In genomic region chr1:227726924-227727599, GRCh38 we compare ENCODE assay signal across 15 cellular contexts. TPM values are rescaled to one million over a fixed set of nuclear protein-coding genes. Genes with fewer than 3 reads are reported as not detected.
A peak's percentile ranks its signal among the peaks of the same experiment; 100 is the strongest.
DNase-seq lines count a peak whose midpoint lies in the region; ATAC-seq and TF ChIP-seq lines count a peak whose summit lies in the region.
"Had no signal": no experiment of that assay in that cellular context is flagged by ENCODE, and none has a peak within 500 bp of the region (broad histone marks: within the 10 kb centered on the region; RNA-seq: fewer than 3 reads in every experiment).

No MANE protein-coding gene starts in this region.

- TF ChIP-seq POLR2A in esophagus muscularis mucosa (IDR thresholded peaks at IDR 0.05; ENCODE audit: low read depth), result no peak

- TF ChIP-seq CTCF in KMS-11 (conservative IDR thresholded peaks at IDR 0.05; ENCODE audit: low read depth, low read length) (no peak), esophagus muscularis mucosa (IDR thresholded peaks at IDR 0.05) (no peak)

- H3K27ac ChIP-seq in KMS-11, result no peak overlapping the region
- no peak overlapping the region for H3K27ac ChIP-seq in esophagus muscularis mucosa (replicated peaks in 1 of 4)
- H3K27ac ChIP-seq: SK-N-MC had no signal

- H3K36me3 ChIP-seq in KMS-11 (ENCODE audit: insufficient read depth) (no peaks in the 10 kb centered on the region), esophagus muscularis mucosa (peaks cover 0 to 14% (median 12%) of the 10 kb centered on the region in 4 donors)

- DNase-seq in activated naive CD8-positive, alpha-beta T cell treated with anti-CD3 and anti-CD28 coated beads, Interleukin-2, amount 50 U/mL, for 24 hours, result no peak
- peak; percentile 72 for DNase-seq in esophagus muscularis mucosa (ENCODE audit: extremely low spot score)
- no peak for DNase-seq in stimulated activated naive B cell treated with anti-CD40 and anti-IgM and Interleukin-4, amounts not matched to agents 10 μg/mL and 1 μg/mL and 100 μg/mL, for 72 hours
- DNase-seq in HUDEP-2 (lab: John Stamatoyannopoulos, UW; ENCODE audit: unreplicated experiment in 76 of 76), result no peak
- DNase-seq in NOMO-1 treated with dmso at 0.1 percent for 144 hours (lab: John Stamatoyannopoulos, UW; ENCODE audit: unreplicated experiment), result no peak
- DNase-seq: activated CD4-positive, alpha-beta T cell treated with anti-CD3 and anti-CD28 coated beads, Interleukin-2, amount 50 U/mL, for 4 hours; activated T-cell treated with anti-CD3 and anti-CD28 coated beads, Interleukin-2, amount 50 U/mL, for 24 hours; heart left ventricle; NCI-H2107; NCI-H524; T1000 had no signal

- H3K27me3 Mint-ChIP-seq in activated naive CD8-positive, alpha-beta T cell, result no peaks in the 10 kb centered on the region
- peaks cover 12% of the 10 kb centered on the region for H3K27me3 Mint-ChIP-seq in activated naive CD8-positive, alpha-beta T cell treated with anti-CD3 and anti-CD28 coated beads, Interleukin-2, amount 50 U/mL, for 24 hours
- H3K27me3 Mint-ChIP-seq in stimulated activated naive B cell treated with anti-CD40 and anti-IgM and Interleukin-4, amounts not matched to agents 10 μg/mL and 1 μg/mL and 100 μg/mL, for 72 hours, result peaks cover 10 to 14% of the 10 kb centered on the region in 2 donors
- H3K27me3 Mint-ChIP-seq in activated T-helper 17 cell treated with anti-CD3 and anti-CD28 coated beads, Interleukin-2, amount 50 U/mL, for 72 hours, result peaks cover 8% of the 10 kb centered on the region
- H3K27me3 Mint-ChIP-seq: activated T-cell treated with anti-CD3 and anti-CD28 coated beads, Interleukin-2, amount 50 U/mL, for 24 hours had no signal

- 84% methylated on average over 6 of the region's 6 CpGs for WGBS in esophagus muscularis mucosa

- H3K9me3 ChIP-seq in esophagus muscularis mucosa, result peaks cover 0 to 9% (median 0%) of the 10 kb centered on the region in 4 donors

- peaks cover 7% of the 10 kb centered on the region for H3K36me3 Mint-ChIP-seq in activated naive CD8-positive, alpha-beta T cell
- peaks cover 6% of the 10 kb centered on the region for H3K36me3 Mint-ChIP-seq in activated naive CD8-positive, alpha-beta T cell treated with anti-CD3 and anti-CD28 coated beads, Interleukin-2, amount 50 U/mL, for 24 hours (ENCODE audit: low read depth)
- peaks cover 5 to 15% of the 10 kb centered on the region in 2 donors for H3K36me3 Mint-ChIP-seq in stimulated activated naive B cell treated with anti-CD40 and anti-IgM and Interleukin-4, amounts not matched to agents 10 μg/mL and 1 μg/mL and 100 μg/mL, for 72 hours
- H3K36me3 Mint-ChIP-seq in activated T-helper 17 cell treated with anti-CD3 and anti-CD28 coated beads, Interleukin-2, amount 50 U/mL, for 72 hours (ENCODE audit: low read depth), result peaks cover 5% of the 10 kb centered on the region

- H2AFZ ChIP-seq in KMS-11 (ENCODE audit: low read depth), result no peak overlapping the region

- H3K79me2 ChIP-seq in KMS-11 (ENCODE audit: insufficient read depth, low read depth), result no peaks in the 10 kb centered on the region

- no peak for TF ChIP-seq EP300 in esophagus muscularis mucosa (IDR thresholded peaks at IDR 0.05)

- H3K4me2 ChIP-seq in KMS-11, result peak overlapping the region; percentile 77; the same call in 1 of the 2 replicates

- H3K4me1 ChIP-seq in KMS-11 (ENCODE audit: low read depth, poor library complexity, severe bottlenecking) (peaks cover 30% of the 10 kb centered on the region), esophagus muscularis mucosa (peaks cover 29 to 46% (median 39%) of the 10 kb centered on the region in 4 donors)

- H3K4me3 ChIP-seq in KMS-11 (IDR thresholded peaks at IDR 0.05; ENCODE audit: insufficient read depth, low read depth, low read length) (no peak overlapping the region), esophagus muscularis mucosa (no peak overlapping the region)

- no peaks in the 10 kb centered on the region for H3K27me3 ChIP-seq in KMS-11 (ENCODE audit: insufficient read depth, low read depth)
- H3K27me3 ChIP-seq in esophagus muscularis mucosa, result no peaks in the 10 kb centered on the region
- H3K27me3 ChIP-seq: heart left ventricle had no signal

- peak overlapping the region; percentile 17 for H3K4me3 Mint-ChIP-seq in activated naive CD8-positive, alpha-beta T cell
- no peak overlapping the region for H3K4me3 Mint-ChIP-seq in activated naive CD8-positive, alpha-beta T cell treated with anti-CD3 and anti-CD28 coated beads, Interleukin-2, amount 50 U/mL, for 24 hours
- peak overlapping the region; percentile 82 for H3K4me3 Mint-ChIP-seq in stimulated activated naive B cell treated with anti-CD40 and anti-IgM and Interleukin-4, amounts not matched to agents 10 μg/mL and 1 μg/mL and 100 μg/mL, for 72 hours
- no peak overlapping the region for H3K4me3 Mint-ChIP-seq in activated T-helper 17 cell treated with anti-CD3 and anti-CD28 coated beads, Interleukin-2, amount 50 U/mL, for 72 hours

- no peak overlapping the region for H3K27ac Mint-ChIP-seq in activated naive CD8-positive, alpha-beta T cell
- no peak overlapping the region for H3K27ac Mint-ChIP-seq in activated naive CD8-positive, alpha-beta T cell treated with anti-CD3 and anti-CD28 coated beads, Interleukin-2, amount 50 U/mL, for 24 hours
- peak overlapping the region; percentile 21 for H3K27ac Mint-ChIP-seq in stimulated activated naive B cell treated with anti-CD40 and anti-IgM and Interleukin-4, amounts not matched to agents 10 μg/mL and 1 μg/mL and 100 μg/mL, for 72 hours
- no peak overlapping the region for H3K27ac Mint-ChIP-seq in activated T-helper 17 cell treated with anti-CD3 and anti-CD28 coated beads, Interleukin-2, amount 50 U/mL, for 72 hours

- H4K20me1 ChIP-seq in KMS-11 (ENCODE audit: insufficient read depth), result no peaks in the 10 kb centered on the region

- H3K4me1 Mint-ChIP-seq in activated naive CD8-positive, alpha-beta T cell (ENCODE audit: low read depth), result peaks cover 16% of the 10 kb centered on the region
- H3K4me1 Mint-ChIP-seq in activated naive CD8-positive, alpha-beta T cell treated with anti-CD3 and anti-CD28 coated beads, Interleukin-2, amount 50 U/mL, for 24 hours, result peaks cover 27% of the 10 kb centered on the region
- peaks cover 30 to 39% of the 10 kb centered on the region in 2 donors for H3K4me1 Mint-ChIP-seq in stimulated activated naive B cell treated with anti-CD40 and anti-IgM and Interleukin-4, amounts not matched to agents 10 μg/mL and 1 μg/mL and 100 μg/mL, for 72 hours
- H3K4me1 Mint-ChIP-seq in activated T-helper 17 cell treated with anti-CD3 and anti-CD28 coated beads, Interleukin-2, amount 50 U/mL, for 72 hours, result peaks cover 5% of the 10 kb centered on the region

- no peak overlapping the region for H3K9ac ChIP-seq in KMS-11

- intact Hi-C loops in esophagus muscularis mucosa (cut with DNase I), result loop anchor here (5.0 kb wide), 1 partner anchor 185 kb away; no protein-coding TSS in a partner anchor

- peaks cover 12% of the 10 kb centered on the region for H3K9me3 Mint-ChIP-seq in activated naive CD8-positive, alpha-beta T cell (ENCODE audit: low read depth)
- H3K9me3 Mint-ChIP-seq in activated naive CD8-positive, alpha-beta T cell treated with anti-CD3 and anti-CD28 coated beads, Interleukin-2, amount 50 U/mL, for 24 hours, result peaks cover 21% of the 10 kb centered on the region
- H3K9me3 Mint-ChIP-seq in stimulated activated naive B cell treated with anti-CD40 and anti-IgM and Interleukin-4, amounts not matched to agents 10 μg/mL and 1 μg/mL and 100 μg/mL, for 72 hours, result peaks cover 14 to 20% of the 10 kb centered on the region in 2 donors
- H3K9me3 Mint-ChIP-seq in activated T-helper 17 cell treated with anti-CD3 and anti-CD28 coated beads, Interleukin-2, amount 50 U/mL, for 72 hours, result peaks cover 13% of the 10 kb centered on the region

- no peak for ATAC-seq in activated naive CD8-positive, alpha-beta T cell treated with anti-CD3 and anti-CD28 coated beads, Interleukin-2, amount 50 U/mL, for 24 hours
- peak; percentile 61 for ATAC-seq in stimulated activated naive B cell treated with anti-CD40 and anti-IgM and Interleukin-4, amounts not matched to agents 10 μg/mL and 1 μg/mL and 100 μg/mL, for 72 hours (replicated peaks)
- ATAC-seq in activated T-helper 17 cell treated with anti-CD3 and anti-CD28 coated beads, Interleukin-2, amount 50 U/mL, for 72 hours (replicated peaks), result no peak

RNA-seq across cellular contexts. Expression of gene JMJD4, which starts 8.0 kb away (rescaled TPM):
- total RNA-seq in esophagus muscularis mucosa, result 10 to 100 TPM; 10.8 to 18.4 (median 14.2) TPM
- 10 to 100 TPM; 10.6 to 19.9 TPM for total RNA-seq in activated T-helper 17 cell treated with anti-CD3 and anti-CD28 coated beads, Interleukin-2, amount 50 U/mL, for 72 hours

RNA-seq across cellular contexts. Expression of gene SNAP47, which starts 8.2 kb away (rescaled TPM):
- 10 to 100 TPM; 26.6 to 41.0 (median 38.8) TPM for total RNA-seq in esophagus muscularis mucosa
- 10 to 100 TPM; 42.9 to 53.6 TPM for total RNA-seq in activated T-helper 17 cell treated with anti-CD3 and anti-CD28 coated beads, Interleukin-2, amount 50 U/mL, for 72 hours

Comparison
In these comparisons a context has a peak if more than half of its experiments do, and no peak if none do; other contexts are left out.
1. H3K4me3 Mint-ChIP-seq: peak in activated naive CD8-positive, alpha-beta T cell (single experiment) and stimulated activated naive B cell treated with anti-CD40 and anti-IgM and Interleukin-4, amounts not matched to agents 10 μg/mL and 1 μg/mL and 100 μg/mL, for 72 hours (2 of 2); none in activated naive CD8-positive, alpha-beta T cell treated with anti-CD3 and anti-CD28 coated beads, Interleukin-2, amount 50 U/mL, for 24 hours (single experiment) and activated T-helper 17 cell treated with anti-CD3 and anti-CD28 coated beads, Interleukin-2, amount 50 U/mL, for 72 hours (single experiment).
2. ATAC-seq: peak in stimulated activated naive B cell treated with anti-CD40 and anti-IgM and Interleukin-4, amounts not matched to agents 10 μg/mL and 1 μg/mL and 100 μg/mL, for 72 hours (2 of 2); none in activated naive CD8-positive, alpha-beta T cell treated with anti-CD3 and anti-CD28 coated beads, Interleukin-2, amount 50 U/mL, for 24 hours (single experiment) and activated T-helper 17 cell treated with anti-CD3 and anti-CD28 coated beads, Interleukin-2, amount 50 U/mL, for 72 hours (single experiment).